Comparison of ENCODE assay signal across 16 cellular contexts in genomic region chr5:78600656-78601452, GRCh38. TPM values are rescaled to one million over a fixed set of nuclear protein-coding genes. Genes with fewer than 3 reads are reported as not detected.
DNase-seq lines count a peak whose midpoint lies in the region; TF ChIP-seq lines count a peak whose summit lies in the region.
"Had no signal": no experiment of that assay in that cellular context is flagged by ENCODE, and none has a peak within 500 bp of the region (broad histone marks: within the 10 kb centered on the region; RNA-seq: fewer than 3 reads in every experiment).

No MANE protein-coding gene starts in this region.

- 63 to 79% methylated on average over 6 of the region's 6 CpGs for WGBS in esophagus squamous epithelium, 2 donors

- TF ChIP-seq CTCF in esophagus squamous epithelium (IDR thresholded peaks at IDR 0.05) (no peak), osteocyte (IDR thresholded peaks at IDR 0.05) (no peak)

- H3K27ac Mint-ChIP-seq in IgD-negative memory B cell: peak overlapping the region in 2 of 3 donors; percentile 10 to 63
- H3K27ac Mint-ChIP-seq in osteocyte (ENCODE audit: unreplicated experiment): peak overlapping the region; percentile 72
- H3K27ac Mint-ChIP-seq: activated T-helper 17 cell treated with anti-CD3 and anti-CD28 coated beads, Interleukin-2, amount 50 U/mL, for 72 hours; neural progenitor cell had no signal

- H3K27me3 Mint-ChIP-seq in IgD-negative memory B cell (no peaks in the 10 kb centered on the region), osteocyte (ENCODE audit: unreplicated experiment) (no peaks in the 10 kb centered on the region)

- no peak for TF ChIP-seq POLR2A in esophagus squamous epithelium (IDR thresholded peaks at IDR 0.05)

- DNase-seq in AG08395 (ENCODE audit: low spot score) (peak; percentile 48), esophagus squamous epithelium (lab: John Stamatoyannopoulos, UW) (no peak), osteocyte (ENCODE audit: extremely low spot score, unreplicated experiment) (no peak), germinal center (ENCODE audit: low spot score) (no peak), DMS114 treated with DMSO at 0.1 percent for 48 hours (lab: John Stamatoyannopoulos, UW; ENCODE audit: unreplicated experiment) (no peak), retina (no peak), UCSD-AML1 (lab: John Stamatoyannopoulos, UW; ENCODE audit: unreplicated experiment) (no peak)
- DNase-seq: activated CD4-positive, alpha-beta T cell treated with anti-CD3 and anti-CD28 coated beads for 1 hour; central memory CD4-positive, alpha-beta T cell; erythroblast; islet precursor cell; Kasumi-1 had no signal

- intact Hi-C loops in esophagus squamous epithelium (cut with DNase I): no loop called here

- H3K4me3 ChIP-seq in esophagus squamous epithelium: no peak overlapping the region
- H3K4me3 ChIP-seq: neural progenitor cell had no signal

- peaks cover 0 to 4% (median 0%) of the 10 kb centered on the region in 3 donors for H3K4me1 Mint-ChIP-seq in IgD-negative memory B cell
- H3K4me1 Mint-ChIP-seq in osteocyte (ENCODE audit: unreplicated experiment): peaks cover 64% of the 10 kb centered on the region
- H3K4me1 Mint-ChIP-seq: activated T-helper 17 cell treated with anti-CD3 and anti-CD28 coated beads, Interleukin-2, amount 50 U/mL, for 72 hours had no signal

- H3K4me1 ChIP-seq in esophagus squamous epithelium: peaks cover 9 to 38% (median 14%) of the 10 kb centered on the region in 3 donors
- H3K4me1 ChIP-seq: neural progenitor cell had no signal

- no peaks in the 10 kb centered on the region for H3K9me3 ChIP-seq in esophagus squamous epithelium

- H3K36me3 ChIP-seq in esophagus squamous epithelium: no peaks in the 10 kb centered on the region
- H3K36me3 ChIP-seq: neural progenitor cell had no signal

- H3K4me3 Mint-ChIP-seq in IgD-negative memory B cell (no peak overlapping the region), osteocyte (ENCODE audit: unreplicated experiment) (no peak overlapping the region)
- H3K4me3 Mint-ChIP-seq: activated T-helper 17 cell treated with anti-CD3 and anti-CD28 coated beads, Interleukin-2, amount 50 U/mL, for 72 hours; neural progenitor cell had no signal

- peak overlapping the region in 3 of 4 donors; percentile 49 to 65 (median 63) for H3K27ac ChIP-seq in esophagus squamous epithelium
- H3K27ac ChIP-seq: C4-2B, neural progenitor cell had no signal

- H3K36me3 Mint-ChIP-seq in IgD-negative memory B cell (peaks cover 2% of the 10 kb centered on the region), osteocyte (ENCODE audit: unreplicated experiment) (peaks cover 50% of the 10 kb centered on the region)

- H3K9me3 Mint-ChIP-seq in IgD-negative memory B cell (no peaks in the 10 kb centered on the region), osteocyte (ENCODE audit: unreplicated experiment) (no peaks in the 10 kb centered on the region)
- H3K9me3 Mint-ChIP-seq: activated T-helper 17 cell treated with anti-CD3 and anti-CD28 coated beads, Interleukin-2, amount 50 U/mL, for 72 hours had no signal

- no peaks in the 10 kb centered on the region for H3K27me3 ChIP-seq in esophagus squamous epithelium
- H3K27me3 ChIP-seq: neural progenitor cell had no signal

RNA-seq across cellular contexts. Expression of gene LHFPL2, which starts 47.7 kb away (rescaled TPM):
- 9.1 TPM for polyA plus RNA-seq in IgD-negative memory B cell
- total RNA-seq in esophagus squamous epithelium (10 to 100 TPM in 1 of 4 donors, 1 to 10 TPM in 3; 2.2 to 11.1 (median 6.2) TPM), osteocyte (110 and 113 TPM in 2 replicates)
